In the genomic region with DNA sequence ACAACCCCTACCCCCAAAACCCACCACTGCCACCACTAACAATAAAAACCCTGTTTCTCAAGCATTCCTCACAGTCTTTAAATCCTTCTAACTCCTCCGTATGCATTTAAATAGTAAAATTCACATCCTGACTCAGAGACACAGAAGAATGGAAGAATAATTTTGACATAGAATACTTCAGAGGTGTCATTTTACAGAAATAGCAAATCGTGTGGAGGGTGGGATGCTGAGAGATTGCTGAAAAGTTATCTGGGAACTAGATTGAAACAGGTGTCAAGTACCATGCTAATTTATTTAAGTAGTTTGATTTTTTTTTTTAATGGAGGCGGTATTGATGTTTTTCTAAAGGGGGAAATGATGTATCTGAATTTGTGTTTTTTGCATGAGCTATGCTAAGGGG, we compare ENCODE assay signal across 6 cellular contexts.
"Had no signal": no experiment of that assay in that cellular context is flagged by ENCODE, and none has a peak within 500 bp of the region (broad histone marks: within the 10 kb centered on the region; RNA-seq: fewer than 3 reads in every experiment).

No MANE protein-coding gene starts in this region.

- ATAC-seq: GM23338, HCT116, K562 had no signal

- H3K4me3 ChIP-seq: GM23338, HAP-1, K562 had no signal

- H3K4me1 Mint-ChIP-seq: GM23338 had no signal

- H3K27ac Mint-ChIP-seq: GM23338, HFFc6 had no signal

- H3K4me1 ChIP-seq: HAP-1 had no signal

- DNase-seq: HFFc6, IMR-90 had no signal

- H3K4me3 Mint-ChIP-seq: GM23338, HFFc6 had no signal

- H3K36me3 ChIP-seq: HAP-1 had no signal

- H3K9me3 ChIP-seq: HAP-1 had no signal
